28 cellular contexts compared by ENCODE assay signal in genomic region chr9:133234577-133235322, GRCh38. TPM values are rescaled to one million over a fixed set of nuclear protein-coding genes. Genes with fewer than 3 reads are reported as not detected.
"Had no signal": no experiment of that assay in that cellular context is flagged by ENCODE, and none has a peak within 500 bp of the region (broad histone marks: within the 10 kb centered on the region; RNA-seq: fewer than 3 reads in every experiment).

No MANE protein-coding gene starts in this region.

- H3K4me3 Mint-ChIP-seq: activated CD4-positive, alpha-beta T cell treated with anti-CD3 and anti-CD28 coated beads for 36 hours; activated naive CD8-positive, alpha-beta T cell treated with anti-CD3 and anti-CD28 coated beads, Interleukin-2, amount 50 U/mL, for 24 hours; activated T-helper 17 cell treated with anti-CD3 and anti-CD28 coated beads, Interleukin-2, amount 50 U/mL, for 72 hours; brain; memory B cell; neural crest cell; WTC11 had no signal

- H3K36me3 ChIP-seq: esophagus squamous epithelium, left lung, pancreas, SJSA1, transverse colon had no signal

- H3K4me1 Mint-ChIP-seq: activated T-helper 17 cell treated with anti-CD3 and anti-CD28 coated beads, Interleukin-2, amount 50 U/mL, for 72 hours had no signal

- H3K9me3 Mint-ChIP-seq: activated naive CD8-positive, alpha-beta T cell treated with anti-CD3 and anti-CD28 coated beads, Interleukin-2, amount 50 U/mL, for 24 hours; activated T-helper 17 cell treated with anti-CD3 and anti-CD28 coated beads, Interleukin-2, amount 50 U/mL, for 72 hours had no signal

- DNase-seq: activated CD4-positive, alpha-beta T cell treated with anti-CD3 and anti-CD28 coated beads for 36 hours; activated CD4-positive, alpha-beta T cell treated with anti-CD3 and anti-CD28 coated beads, Interleukin-2, amount 50 U/mL, for 48 hours; activated naive CD4-positive, alpha-beta T cell; activated naive CD8-positive, alpha-beta T cell treated with anti-CD3 and anti-CD28 coated beads, Interleukin-2, amount 50 U/mL, for 24 hours; activated T-cell treated with anti-CD3 and anti-CD28 coated beads, Interleukin-2, amount 50 U/mL, for 1 hour; anterior cingulate cortex; central memory CD4-positive, alpha-beta T cell; effector CD4-positive, alpha-beta T cell; esophagus squamous epithelium; hippocampal formation; naive B cell; pancreas; stimulated activated CD4-positive, alpha-beta T cell treated with anti-CD3 and anti-CD28 coated beads, Interleukin-12 subunit alpha, Interleukin-12 subunit beta, amount 100 ng/mL, for 4 hours; stimulated activated CD4-positive, alpha-beta T cell treated with anti-CD3 and anti-CD28 coated beads, Interleukin-1b, Interleukin-23, amount 100 ng/mL, for 48 hours; stimulated activated CD8-positive, alpha-beta memory T cell treated with anti-CD3 and anti-CD28 coated beads, Interleukin-4, amount 100 ng/mL, for 48 hours; stimulated activated naive CD4-positive, alpha-beta T cell treated with Interleukin-2 at 50 U/mL for 16 hours; T-helper 2 cell; transverse colon had no signal

- ATAC-seq: activated CD4-positive, alpha-beta T cell treated with anti-CD3 and anti-CD28 coated beads for 36 hours; activated naive CD8-positive, alpha-beta T cell treated with anti-CD3 and anti-CD28 coated beads, Interleukin-2, amount 50 U/mL, for 24 hours; activated T-helper 17 cell treated with anti-CD3 and anti-CD28 coated beads, Interleukin-2, amount 50 U/mL, for 72 hours; left lung; mucosa of descending colon; pancreas; WTC11 had no signal

- H3K27ac ChIP-seq: left lung, pancreas, SJSA1, transverse colon had no signal

- H3K27ac Mint-ChIP-seq: activated CD4-positive, alpha-beta T cell treated with anti-CD3 and anti-CD28 coated beads for 36 hours; activated naive CD8-positive, alpha-beta T cell treated with anti-CD3 and anti-CD28 coated beads, Interleukin-2, amount 50 U/mL, for 24 hours; activated T-helper 17 cell treated with anti-CD3 and anti-CD28 coated beads, Interleukin-2, amount 50 U/mL, for 72 hours; brain; memory B cell; WTC11 had no signal

- H3K4me3 ChIP-seq: esophagus squamous epithelium, left lung, mucosa of descending colon, pancreas, SJSA1, transverse colon had no signal

- H3K36me3 Mint-ChIP-seq: brain, memory B cell, naive B cell, WTC11 had no signal

- H3K27me3 ChIP-seq: pancreas, SJSA1, transverse colon had no signal

- H3K4me1 ChIP-seq: SJSA1 had no signal

- H3K9me3 ChIP-seq: esophagus squamous epithelium, left lung, mucosa of descending colon, pancreas, SJSA1, transverse colon had no signal

RNA-seq across cellular contexts. Expression of gene OBP2B, which starts 25.7 kb away (rescaled TPM):
- total RNA-seq: activated CD4-positive, alpha-beta T cell treated with anti-CD3 and anti-CD28 coated beads for 36 hours; activated T-helper 17 cell treated with anti-CD3 and anti-CD28 coated beads, Interleukin-2, amount 50 U/mL, for 72 hours; esophagus squamous epithelium; glomerular endothelial cell; left lung; mucosa of descending colon; neural crest cell; pancreas; SJSA1; transverse colon; WTC11 had no signal
- polyA plus RNA-seq: keratinocyte, pancreas had no signal

RNA-seq across cellular contexts. Expression of gene ABO, which starts 40.3 kb away (rescaled TPM):
- total RNA-seq: activated T-helper 17 cell treated with anti-CD3 and anti-CD28 coated beads, Interleukin-2, amount 50 U/mL, for 72 hours; SJSA1 had no signal
- polyA plus RNA-seq: keratinocyte had no signal
